28 cellular contexts compared by ENCODE assay signal in the genomic region with DNA sequence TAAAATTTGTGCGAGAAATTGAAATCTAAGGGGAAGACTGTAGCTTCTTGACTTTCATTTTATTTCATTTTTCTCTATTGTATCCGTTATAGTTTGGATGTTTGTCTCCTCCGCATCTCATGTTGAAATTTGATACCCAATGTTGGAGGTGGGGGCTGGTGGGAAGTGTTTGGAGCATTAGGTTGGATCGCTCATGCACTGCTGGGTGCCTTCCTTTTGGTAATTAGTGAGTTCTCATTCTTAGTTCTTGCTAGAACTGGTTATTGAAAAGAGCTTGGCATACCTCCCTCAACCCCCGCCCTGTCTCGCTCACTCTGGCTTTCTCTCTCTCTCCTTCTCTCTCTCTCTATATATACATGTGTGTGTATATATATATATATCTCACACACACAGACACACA.
DNase-seq lines count a peak whose midpoint lies in the region; ATAC-seq and TF ChIP-seq lines count a peak whose summit lies in the region.
"Had no signal": no experiment of that assay in that cellular context is flagged by ENCODE, and none has a peak within 500 bp of the region (broad histone marks: within the 10 kb centered on the region; RNA-seq: fewer than 3 reads in every experiment).

No MANE protein-coding gene starts in this region.

- H3K4me3 Mint-ChIP-seq in GM23338 (peak overlapping the region; percentile 32; the same call in 1 of the 3 replicates), endodermal cell (no peak overlapping the region)
- H3K4me3 Mint-ChIP-seq: activated T-cell treated with anti-CD3 and anti-CD28 coated beads, Interleukin-2, amount 50 U/mL, for 4 hours; naive thymus-derived CD4-positive, alpha-beta T cell; stimulated activated effector memory CD8-positive, alpha-beta T cell treated with anti-CD3 and anti-CD28 coated beads, Interleukin-12 subunit alpha, Interleukin-12 subunit beta, amount 100 ng/mL, for 72 hours; T-helper 17 cell had no signal

- no peak overlapping the region for H3K4me3 ChIP-seq in GM23338
- no peak overlapping the region for H3K4me3 ChIP-seq in endodermal cell (ENCODE audit: low read length)
- no peak overlapping the region for H3K4me3 ChIP-seq in neural cell (ENCODE audit: low read length)
- H3K4me3 ChIP-seq: ascending aorta, cardiac muscle cell, colonic mucosa, gastroesophageal sphincter, hepatocyte, PC-9, transverse colon had no signal

- no peak for TF ChIP-seq EP300 in neural cell (conservative IDR thresholded peaks at IDR 0.05; ENCODE audit: poor library complexity, severe bottlenecking)

- no peak overlapping the region for H2AFZ ChIP-seq in GM23338
- peak overlapping the region; percentile 2 for H2AFZ ChIP-seq in neural cell (ENCODE audit: low read depth, low read length)
- H2AFZ ChIP-seq: hepatocyte, PC-9 had no signal

- H3K36me3 ChIP-seq in GM23338 (ENCODE audit: insufficient read depth) (no peaks in the 10 kb centered on the region), endodermal cell (ENCODE audit: control insufficient read depth, insufficient read depth, low read length) (no peaks in the 10 kb centered on the region), neural cell (ENCODE audit: insufficient read depth, low read length) (no peaks in the 10 kb centered on the region)
- H3K36me3 ChIP-seq: ascending aorta, cardiac muscle cell, colonic mucosa, gastroesophageal sphincter, transverse colon had no signal

- no peak for TF ChIP-seq RAD21 in neural cell (conservative IDR thresholded peaks at IDR 0.05)

- H3K27ac ChIP-seq in GM23338 (ENCODE audit: low read depth) (peak overlapping the region; percentile 57), endodermal cell (ENCODE audit: low read depth, low read length) (no peak overlapping the region), neural cell (ENCODE audit: low read length) (no peak overlapping the region)
- H3K27ac ChIP-seq: ascending aorta, cardiac muscle cell, colonic mucosa, gastroesophageal sphincter, hepatocyte, PC-9, transverse colon had no signal

- H3K4me2 ChIP-seq in GM23338 (peak overlapping the region; percentile 40), neural cell (ENCODE audit: low read length) (no peak overlapping the region)
- H3K4me2 ChIP-seq: hepatocyte, PC-9, SK-N-SH had no signal

- H3K36me3 Mint-ChIP-seq in GM23338 (ENCODE audit: low read depth) (no peaks in the 10 kb centered on the region), endodermal cell (ENCODE audit: low read depth) (no peaks in the 10 kb centered on the region)
- H3K36me3 Mint-ChIP-seq: naive thymus-derived CD4-positive, alpha-beta T cell; stimulated activated effector memory CD8-positive, alpha-beta T cell treated with anti-CD3 and anti-CD28 coated beads, Interleukin-12 subunit alpha, Interleukin-12 subunit beta, amount 100 ng/mL, for 72 hours had no signal

- peak overlapping the region; percentile 80 for H3K27ac Mint-ChIP-seq in GM23338
- no peak overlapping the region for H3K27ac Mint-ChIP-seq in endodermal cell
- H3K27ac Mint-ChIP-seq: naive thymus-derived CD4-positive, alpha-beta T cell; stimulated activated effector memory CD8-positive, alpha-beta T cell treated with anti-CD3 and anti-CD28 coated beads, Interleukin-12 subunit alpha, Interleukin-12 subunit beta, amount 100 ng/mL, for 72 hours; T-helper 17 cell had no signal

- no peak for TF ChIP-seq CTCF in GM23338 (conservative IDR thresholded peaks at IDR 0.05; ENCODE audit: low read depth in 2 of 2)
- TF ChIP-seq CTCF in endodermal cell (conservative IDR thresholded peaks at IDR 0.05): no peak
- no peak for TF ChIP-seq CTCF in neural cell (IDR thresholded peaks at IDR 0.05; ENCODE audit: poor library complexity, severe bottlenecking)

- no peaks in the 10 kb centered on the region for H3K9me3 Mint-ChIP-seq in GM23338
- H3K9me3 Mint-ChIP-seq in endodermal cell: no peaks in the 10 kb centered on the region

- H3K9me2 ChIP-seq in GM23338 (ENCODE audit: insufficient read depth) (peaks cover 3% of the 10 kb centered on the region; the same call in 1 of the 2 replicates), neural cell (ENCODE audit: insufficient read depth, low read length) (no peaks in the 10 kb centered on the region)
- H3K9me2 ChIP-seq: SK-N-SH had no signal

- peak; percentile 79 for DNase-seq in GM23338 (ENCODE audit: low spot score)
- DNase-seq in NCI-H146 treated with DMSO at 0.1 percent for 48 hours (lab: John Stamatoyannopoulos, UW; ENCODE audit: unreplicated experiment): peak; percentile 3
- peak; percentile 72 for DNase-seq in endodermal cell
- DNase-seq in stimulated activated CD4-positive, alpha-beta T cell treated with anti-CD3 and anti-CD28 coated beads, Interleukin-2, amount 100 ng/mL, for 24 hours: no peak
- DNase-seq in central memory CD4-positive, alpha-beta T cell: no peak
- DNase-seq: activated gamma-delta T cell treated with Interleukin-2 at 50 U/mL for 16 hours; activated T-cell treated with anti-CD3 and anti-CD28 coated beads, Interleukin-2, amount 50 U/mL, for 4 hours; C1 segment of cervical spinal cord; Calu3; colonic mucosa; DMS79 treated with DMSO at 0.1 percent for 48 hours; effector CD4-positive, alpha-beta T cell; GF-D8; islet precursor cell; naive thymus-derived CD4-positive, alpha-beta T cell; NCI-H524; PC-9; SK-N-SH; stimulated activated CD4-positive, alpha-beta T cell treated with anti-CD3 and anti-CD28 coated beads, Interleukin-15, amount 100 ng/mL, for 24 hours; T-helper 17 cell; transverse colon had no signal

- 43 to 54% methylated on average over 2 to 4 of the region's 6 CpGs for WGBS in endodermal cell (ENCODE audit: insufficient coverage in 1 of 2, insufficient read length in 1 of 2), 2 experiments

- H3K4me1 ChIP-seq in GM23338 (ENCODE audit: insufficient read depth): peaks cover 44% of the 10 kb centered on the region
- peaks cover 6% of the 10 kb centered on the region for H3K4me1 ChIP-seq in endodermal cell (ENCODE audit: control insufficient read depth, insufficient read depth, low read length)
- H3K4me1 ChIP-seq: ascending aorta, colonic mucosa, gastroesophageal sphincter had no signal

- ATAC-seq in GM23338 (peak; percentile 98), HG02571 (IDR thresholded peaks at IDR 0.05; ENCODE audit: unreplicated experiment) (no peak)
- ATAC-seq: activated T-cell treated with anti-CD3 and anti-CD28 coated beads, Interleukin-2, amount 50 U/mL, for 4 hours; gastroesophageal sphincter; naive thymus-derived CD4-positive, alpha-beta T cell; stimulated activated effector memory CD8-positive, alpha-beta T cell treated with anti-CD3 and anti-CD28 coated beads, Interleukin-12 subunit alpha, Interleukin-12 subunit beta, amount 100 ng/mL, for 72 hours; T-helper 17 cell had no signal

- no peak overlapping the region for H3K9ac ChIP-seq in endodermal cell (ENCODE audit: extremely low read depth, low read length, poor library complexity, severe bottlenecking)
- H3K9ac ChIP-seq in neural cell (ENCODE audit: low read length): no peak overlapping the region
- H3K9ac ChIP-seq: SK-N-SH had no signal

- H3K9me3 ChIP-seq in endodermal cell (ENCODE audit: control insufficient read depth, low read length) (no peaks in the 10 kb centered on the region), neural cell (ENCODE audit: low read length) (no peaks in the 10 kb centered on the region)
- H3K9me3 ChIP-seq: ascending aorta, colonic mucosa, gastroesophageal sphincter, SK-N-SH, transverse colon had no signal

- H4K20me1 ChIP-seq in GM23338 (replicated peaks; ENCODE audit: insufficient read depth): no peaks in the 10 kb centered on the region
- H4K20me1 ChIP-seq in neural cell (ENCODE audit: insufficient read depth): no peaks in the 10 kb centered on the region

- H3K27me3 ChIP-seq in GM23338 (ENCODE audit: insufficient read depth): no peaks in the 10 kb centered on the region
- H3K27me3 ChIP-seq in endodermal cell (ENCODE audit: control insufficient read depth, insufficient read depth, low read length, poor library complexity, severe bottlenecking): no peaks in the 10 kb centered on the region
- no peaks in the 10 kb centered on the region for H3K27me3 ChIP-seq in neural cell (ENCODE audit: insufficient read depth, low read depth, low read length)
- H3K27me3 ChIP-seq: ascending aorta, cardiac muscle cell, colonic mucosa, gastroesophageal sphincter, hepatocyte, transverse colon had no signal

- H3K4me1 Mint-ChIP-seq in GM23338 (peaks cover 53% of the 10 kb centered on the region), endodermal cell (peaks cover 33% of the 10 kb centered on the region)
- H3K4me1 Mint-ChIP-seq: naive thymus-derived CD4-positive, alpha-beta T cell; stimulated activated effector memory CD8-positive, alpha-beta T cell treated with anti-CD3 and anti-CD28 coated beads, Interleukin-12 subunit alpha, Interleukin-12 subunit beta, amount 100 ng/mL, for 72 hours; T-helper 17 cell had no signal

- H3F3A ChIP-seq in GM23338 (replicated peaks; ENCODE audit: low read depth) (no peaks in the 10 kb centered on the region), neural cell (ENCODE audit: insufficient read depth, low read length, poor library complexity, severe bottlenecking) (no peaks in the 10 kb centered on the region)

- H3K79me2 ChIP-seq in GM23338 (replicated peaks; ENCODE audit: insufficient read depth) (no peaks in the 10 kb centered on the region), neural cell (replicated peaks; ENCODE audit: insufficient read depth, low read length) (no peaks in the 10 kb centered on the region)
- H3K79me2 ChIP-seq: hepatocyte had no signal

- H3K27me3 Mint-ChIP-seq in GM23338 (ENCODE audit: insufficient read depth, low read depth, poor library complexity): peaks cover 4% of the 10 kb centered on the region
- H3K27me3 Mint-ChIP-seq in endodermal cell (ENCODE audit: insufficient read depth): no peaks in the 10 kb centered on the region
- H3K27me3 Mint-ChIP-seq: naive thymus-derived CD4-positive, alpha-beta T cell; T-helper 17 cell had no signal

TF ChIP-seq in GM23338, 12 proteins besides CTCF, POLR2A, EP300 and RAD21:
- TF ChIP-seq ZNF331 (CRISPR knock-in tag; IDR thresholded peaks at IDR 0.05; ENCODE audit: low read depth) (no peak), NANOG (IDR thresholded peaks at IDR 0.05; ENCODE audit: borderline replicate concordance) (peak; percentile 71; the same call in 1 of the 2 replicates)

Comparison
In these comparisons a context has a peak if more than half of its experiments do, and no peak if none do; other contexts are left out.
1. DNase-seq: peak in GM23338 (single experiment), NCI-H146 treated with DMSO at 0.1 percent for 48 hours (single experiment) and endodermal cell (single experiment); none in stimulated activated CD4-positive, alpha-beta T cell treated with anti-CD3 and anti-CD28 coated beads, Interleukin-2, amount 100 ng/mL, for 24 hours (0 of 2) and central memory CD4-positive, alpha-beta T cell (single experiment).